ENCODE assay signal across 17 cellular contexts in the genomic region with DNA sequence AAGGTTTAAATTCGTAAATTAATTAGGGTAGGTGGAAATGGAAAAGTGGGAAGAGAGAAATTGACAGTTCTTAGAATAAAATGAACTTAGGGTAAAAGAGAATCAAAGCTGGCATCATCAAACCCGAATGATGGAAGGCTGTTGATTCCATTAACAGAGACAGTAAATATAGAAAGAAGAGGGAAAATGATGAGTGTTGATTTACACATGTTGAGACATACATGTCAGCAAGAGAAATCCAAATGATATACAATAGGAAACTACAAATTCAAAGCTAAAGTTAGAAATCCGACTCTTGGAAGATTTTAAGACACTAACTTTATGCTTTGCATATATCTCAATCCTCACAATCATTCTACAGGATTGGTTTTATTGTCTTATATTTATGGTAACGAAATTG. TPM values are rescaled to one million over a fixed set of nuclear protein-coding genes. Genes with fewer than 3 reads are reported as not detected.
DNase-seq lines count a peak whose midpoint lies in the region; ATAC-seq, FAIRE-seq and TF ChIP-seq lines count a peak whose summit lies in the region.
"Had no signal": no experiment of that assay in that cellular context is flagged by ENCODE, and none has a peak within 500 bp of the region (broad histone marks: within the 10 kb centered on the region; RNA-seq: fewer than 3 reads in every experiment).

No MANE protein-coding gene starts in this region.

- H3K27me3 Mint-ChIP-seq in Caco-2 (ENCODE audit: insufficient read depth, unreplicated experiment), result no peaks in the 10 kb centered on the region
- no peaks in the 10 kb centered on the region for H3K27me3 Mint-ChIP-seq in naive B cell
- peaks cover 0 to 2% (median 0%) of the 10 kb centered on the region in 3 donors for H3K27me3 Mint-ChIP-seq in CD14-positive monocyte (ENCODE audit: low read depth in 3 of 3)
- H3K27me3 Mint-ChIP-seq: CD4-positive, CD25-positive, alpha-beta regulatory T cell had no signal

- no peaks in the 10 kb centered on the region for H3K9me3 ChIP-seq in Caco-2
- no peaks in the 10 kb centered on the region for H3K9me3 ChIP-seq in PC-3 (ENCODE audit: low read length)
- no peaks in the 10 kb centered on the region for H3K9me3 ChIP-seq in K562 (replicated peaks; ENCODE audit: control insufficient read depth, insufficient read depth, low read depth, low read length)
- H3K9me3 ChIP-seq: SK-N-SH had no signal

- peaks cover 5% of the 10 kb centered on the region for H3F3A ChIP-seq in PC-3 (ENCODE audit: low read length, unreplicated experiment)

- intact Hi-C loops in Caco-2 (cut with micrococcal nuclease; ENCODE audit: unreplicated experiment), result no loop called here
- intact Hi-C loops in PC-3 (cut with micrococcal nuclease), result no loop called here
- intact Hi-C loops in K562 (cut with micrococcal nuclease), result no loop called here
- intact Hi-C loops in CD14-positive monocyte (cut with micrococcal nuclease), result no loop called here

- no peak for ATAC-seq in PC-3
- no peak for ATAC-seq in K562
- ATAC-seq in naive B cell (ENCODE audit: low read depth in 2 of 2), result no peak
- no peak for ATAC-seq in GM21619 (IDR thresholded peaks at IDR 0.05; ENCODE audit: unreplicated experiment)
- no peak for ATAC-seq in HG02852 (IDR thresholded peaks at IDR 0.05; ENCODE audit: unreplicated experiment)

- in situ Hi-C loops in K562 (cut with MboI), result no loop called here

- H3K4me3 ChIP-seq in Caco-2 (ENCODE audit: low read depth, low read length) (no peak overlapping the region), PC-3 (ENCODE audit: low read length) (no peak overlapping the region), K562 (no peak overlapping the region)

- peaks cover 19% of the 10 kb centered on the region for H3K36me3 Mint-ChIP-seq in Caco-2 (ENCODE audit: insufficient read depth, unreplicated experiment)
- H3K36me3 Mint-ChIP-seq in naive B cell, result no peaks in the 10 kb centered on the region
- no peaks in the 10 kb centered on the region for H3K36me3 Mint-ChIP-seq in CD14-positive monocyte

- no peaks in the 10 kb centered on the region for H3K27me3 ChIP-seq in Caco-2 (replicated peaks; ENCODE audit: control insufficient read depth, insufficient read depth, low read length)
- H3K27me3 ChIP-seq in PC-3 (ENCODE audit: low read length), result no peaks in the 10 kb centered on the region
- H3K27me3 ChIP-seq in K562 (ENCODE audit: control insufficient read depth in 2 of 2, insufficient read depth in 2 of 2, low read length in 2 of 2), result no peaks in the 10 kb centered on the region

- H3K9ac ChIP-seq in PC-3 (ENCODE audit: low read length), result no peak overlapping the region
- H3K9ac ChIP-seq in K562 (ENCODE audit: insufficient read depth in 1 of 2, low read depth in 2 of 2, low read length in 2 of 2), result no peak overlapping the region
- H3K9ac ChIP-seq: SK-N-SH had no signal

- peak overlapping the region; percentile 73 for H3K27ac Mint-ChIP-seq in Caco-2 (ENCODE audit: unreplicated experiment)
- H3K27ac Mint-ChIP-seq in naive B cell, result peak overlapping the region in 4 of 6 donors; percentile 5 to 91 (median 8)
- no peak overlapping the region for H3K27ac Mint-ChIP-seq in CD14-positive monocyte

- TF ChIP-seq CTCF in Caco-2 (IDR thresholded peaks at IDR 0.05; ENCODE audit: insufficient read depth in 1 of 2, low read depth in 1 of 2, low read length in 1 of 2, severe bottlenecking in 1 of 2, unreplicated experiment in 1 of 2) (no peak), PC-3 (conservative IDR thresholded peaks at IDR 0.05; ENCODE audit: low read depth, low read length) (no peak), K562 (IDR thresholded peaks at IDR 0.05 in 2 of 3, conservative IDR thresholded peaks at IDR 0.05 in 1 of 3; ENCODE audit: insufficient read depth in 2 of 3, low read depth in 1 of 3, low read length in 3 of 3) (no peak), CD14-positive monocyte (IDR thresholded peaks at IDR 0.05) (no peak)

- TF ChIP-seq EP300 in K562 (IDR thresholded peaks at IDR 0.05; ENCODE audit: low read length), result no peak

- H3K4me3 Mint-ChIP-seq in Caco-2 (ENCODE audit: unreplicated experiment), result no peak overlapping the region
- H3K4me3 Mint-ChIP-seq in naive B cell, result peak overlapping the region in 1 of 8 donors; percentile 3
- no peak overlapping the region for H3K4me3 Mint-ChIP-seq in CD14-positive monocyte
- H3K4me3 Mint-ChIP-seq: CD4-positive, CD25-positive, alpha-beta regulatory T cell had no signal

- TF ChIP-seq POLR2A in K562 (conservative IDR thresholded peaks at IDR 0.05), result no peak

- H4K20me1 ChIP-seq in PC-3 (ENCODE audit: low read length) (no peaks in the 10 kb centered on the region), K562 (replicated peaks; ENCODE audit: control insufficient read depth, insufficient read depth, low read length) (no peaks in the 10 kb centered on the region)

- FAIRE-seq in K562 (lab: Jason Lieb, UNC), result no peak

- peaks cover 68% of the 10 kb centered on the region for H3K4me1 ChIP-seq in Caco-2
- H3K4me1 ChIP-seq in PC-3 (ENCODE audit: insufficient read depth, low read length), result peaks cover 88% of the 10 kb centered on the region
- peaks cover 27 to 32% of the 10 kb centered on the region in 2 experiments for H3K4me1 ChIP-seq in K562 (replicated peaks in 1 of 2; ENCODE audit: control insufficient read depth in 2 of 2, insufficient read depth in 2 of 2, low read length in 2 of 2)

- CTCF ChIA-PET in Caco-2 (lab: Charles Lee) (no interaction called here), PC-3 (lab: Charles Lee) (no interaction called here), K562 (lab: Yijun Ruan, JAX; ENCODE audit: low intra/inter-chr PET ratio) (no interaction called here)

- BruUV-seq in Caco-2 (replicated peaks; lab: Mats Ljungman, UMichigan) (no TSS peak), PC-3 (replicated peaks; lab: Mats Ljungman, UMichigan) (no TSS peak), K562 (replicated peaks; lab: Mats Ljungman, UMichigan) (no TSS peak)

- POLR2A ChIA-PET in Caco-2 (lab: Charles Lee), result interaction anchor here (2.0 kb wide), 1 partner anchor 30 kb away, joined by 12 read pairs; a partner anchor contains a TSS
- POLR2A ChIA-PET in PC-3 (lab: Charles Lee; ENCODE audit: unreplicated experiment), result no interaction called here
- POLR2A ChIA-PET in K562 (lab: Yijun Ruan, JAX), result interaction anchor here (0.7 kb wide), 2 partner anchors 12 to 684 kb away, joined by 4 to 6 read pairs; no protein-coding TSS in a partner anchor

- H3K36me3 ChIP-seq in Caco-2 (ENCODE audit: control insufficient read depth, insufficient read depth, low read length), result no peaks in the 10 kb centered on the region
- H3K36me3 ChIP-seq in PC-3 (ENCODE audit: low read depth, low read length), result no peaks in the 10 kb centered on the region
- no peaks in the 10 kb centered on the region for H3K36me3 ChIP-seq in K562 (ENCODE audit: control insufficient read depth, insufficient read depth, low read length)

- TF ChIP-seq RAD21 in K562 (CRISPR knock-in tag; conservative IDR thresholded peaks at IDR 0.05 in 1 of 2, IDR thresholded peaks at IDR 0.05 in 1 of 2), result no peak

- H3K9me1 ChIP-seq in K562 (ENCODE audit: control insufficient read depth, insufficient read depth, low read length), result no peaks in the 10 kb centered on the region

- H2AFZ ChIP-seq in PC-3 (ENCODE audit: low read length) (no peak overlapping the region), K562 (ENCODE audit: low read depth, low read length) (no peak overlapping the region)

- 56% methylated on average over 4 of the region's 4 CpGs for WGBS in K562 (ENCODE audit: insufficient coverage, low coverage, missing lambda C conversion rate)

- peak overlapping the region; percentile 44 for H3K27ac ChIP-seq in PC-3 (ENCODE audit: low read length)
- H3K27ac ChIP-seq in K562 (ENCODE audit: extremely low read depth, low read depth, low read length), result no peak overlapping the region; the same call in 2 of the 3 replicates

- no peaks in the 10 kb centered on the region for H3K9me2 ChIP-seq in PC-3 (replicated peaks; ENCODE audit: low read length)
- H3K9me2 ChIP-seq: SK-N-SH had no signal

- H3K4me2 ChIP-seq in PC-3 (ENCODE audit: low read length), result no peak overlapping the region; the same call in 1 of the 2 replicates
- no peak overlapping the region for H3K4me2 ChIP-seq in K562 (ENCODE audit: insufficient read depth, low read length)
- H3K4me2 ChIP-seq: SK-N-SH had no signal

- H3K4me1 Mint-ChIP-seq in Caco-2 (ENCODE audit: low read depth, unreplicated experiment) (peaks cover 46% of the 10 kb centered on the region), naive B cell (peaks cover 12 to 24% (median 15%) of the 10 kb centered on the region in 3 donors), CD14-positive monocyte (peaks cover 16% of the 10 kb centered on the region)

- no peak for DNase-seq in Caco-2
- DNase-seq in PC-3, result no peak
- no peak for DNase-seq in K562 (ENCODE audit: extremely low read depth in 1 of 4, low spot score in 3 of 4)
- DNase-seq in naive B cell, result no peak
- no peak for DNase-seq in CD14-positive monocyte (ENCODE audit: low spot score)
- DNase-seq in NCI-H345 (lab: John Stamatoyannopoulos, UW), result no peak
- DNase-seq: CD4-positive, CD25-positive, alpha-beta regulatory T cell; DMS79; HCEC 1CT; NCI-H1417; NCI-H1930; NCI-H2171 treated with DMSO at 0.1 percent for 48 hours; NCI-H774; Right ventricle myocardium superior; SK-N-SH had no signal

- H3K9me3 Mint-ChIP-seq in Caco-2 (ENCODE audit: unreplicated experiment), result no peaks in the 10 kb centered on the region
- H3K9me3 Mint-ChIP-seq in naive B cell, result no peaks in the 10 kb centered on the region
- H3K9me3 Mint-ChIP-seq in CD14-positive monocyte, result no peaks in the 10 kb centered on the region
- H3K9me3 Mint-ChIP-seq: CD4-positive, CD25-positive, alpha-beta regulatory T cell had no signal

- H3K79me2 ChIP-seq in PC-3 (ENCODE audit: low read length) (peaks cover 32% of the 10 kb centered on the region; the same call in 1 of the 2 replicates), K562 (ENCODE audit: control insufficient read depth, insufficient read depth, low read length) (peaks cover 7% of the 10 kb centered on the region)

RNA-seq across cellular contexts. Expression of a gene that starts 30.3 kb away (rescaled TPM):
- 50.3 and 53.5 TPM in 2 replicates for total RNA-seq in Caco-2 (2022)
- total RNA-seq in PC-3 (2014; rRNA removed), result 45.1 and 58.2 TPM in 2 replicates
- total RNA-seq in K562 (2011; cell fraction: chromatin; rRNA removed; ENCODE audit: low replicate concordance), result 69.0 and 93.4 TPM in 2 replicates
- 30.0 and 30.2 TPM in 2 replicates for total RNA-seq in K562 (2011; cell fraction: nucleolus; rRNA removed)
- 42.2 and 56.2 TPM in 2 replicates for total RNA-seq in K562 (2011; cell fraction: nucleoplasm; rRNA removed)
- total RNA-seq in K562 (2014; rRNA removed), result 24.7 and 28.3 TPM in 2 replicates
- total RNA-seq in K562 (2014; rRNA removed; fragmentation: Illumina TruSeq; extraction: Trizol), result 31.5 and 41.1 TPM in 2 replicates
- total RNA-seq in K562 (2015; rRNA removed; fragmentation: Illumina TruSeq; extraction: Trizol), result 22.5 and 24.4 TPM in 2 replicates
- 22.7 and 24.2 TPM in 2 replicates for total RNA-seq in K562 (2021)
- polyA plus RNA-seq in K562 (2011; rRNA removed), result 24.0 and 37.8 TPM in 2 replicates
- 8.2 and 9.2 TPM in 2 replicates for polyA plus RNA-seq in K562 (2011; cell fraction: cytosol; rRNA removed)
- 21.7 and 22.5 TPM in 2 replicates for polyA plus RNA-seq in K562 (2011; cell fraction: nucleus; rRNA removed)
- polyA plus RNA-seq in K562 (2012), result 16.3 and 16.8 TPM in 2 replicates
- 34.0 and 37.0 TPM in 2 replicates for polyA plus RNA-seq in K562 (2014; fragmentation: Illumina TruSeq; extraction: Trizol)
- polyA plus RNA-seq in K562 (2014; fragmentation: Nextera tagmentation; extraction: Ambion mirVana), result 10 to 100 TPM; 20.2 to 23.7 TPM
- 24.8 and 27.3 TPM in 2 replicates for polyA plus RNA-seq in K562 (2014; rRNA removed)
- 31.8 and 43.7 TPM in 2 replicates for polyA minus RNA-seq in K562 (2011; rRNA and poly(A)+ RNA removed)
- polyA minus RNA-seq in K562 (2011; cell fraction: cytosol; rRNA and poly(A)+ RNA removed), result 12.8 and 24.0 TPM in 2 replicates
- polyA minus RNA-seq in K562 (2011; cell fraction: nucleus; rRNA and poly(A)+ RNA removed), result 12.5 and 22.5 TPM in 2 replicates
- polyA plus RNA-seq in naive B cell (ENCODE audit: low read depth in 6 of 6), result 1 to 10 TPM in 4 of 6 donors, under 1 TPM in 2; 0.48 to 2.1 (median 1.5) TPM
- polyA plus RNA-seq in CD14-positive monocyte, result under 1 TPM; 0.24 to 0.62 TPM

Comparison
In these comparisons a context has a peak if more than half of its experiments do, and no peak if none do; other contexts are left out.
1. H3K27ac Mint-ChIP-seq: peak in Caco-2 (single experiment) and naive B cell (4 of 6); none in CD14-positive monocyte (0 of 7).